In genomic region chr5:124806026-124806856, GRCh38 we compare ENCODE assay signal across 9 cellular contexts. TPM values are rescaled to one million over a fixed set of nuclear protein-coding genes. Genes with fewer than 3 reads are reported as not detected.
DNase-seq lines count a peak whose midpoint lies in the region; ATAC-seq and TF ChIP-seq lines count a peak whose summit lies in the region.
"Had no signal": no experiment of that assay in that cellular context is flagged by ENCODE, and none has a peak within 500 bp of the region (broad histone marks: within the 10 kb centered on the region; RNA-seq: fewer than 3 reads in every experiment).

No MANE protein-coding gene starts in this region.

- 41 to 45% (median 43%) methylated on average over 11 of the region's 11 CpGs for WGBS in adrenal gland, 4 donors
- 33% methylated on average over 11 of the region's 11 CpGs for WGBS in right cardiac atrium
- 28 to 56% methylated on average over 11 of the region's 11 CpGs for WGBS in sigmoid colon, 2 donors
- WGBS in esophagus muscularis mucosa, result 48% methylated on average over 11 of the region's 11 CpGs

- H3K36me3 ChIP-seq in adrenal gland (replicated peaks in 1 of 2) (no peaks in the 10 kb centered on the region), sigmoid colon (no peaks in the 10 kb centered on the region), esophagus muscularis mucosa (no peaks in the 10 kb centered on the region)

- H3K9me3 ChIP-seq in adrenal gland (replicated peaks in 1 of 3) (no peaks in the 10 kb centered on the region), right cardiac atrium (ENCODE audit: control insufficient read depth, low read length) (no peaks in the 10 kb centered on the region), sigmoid colon (no peaks in the 10 kb centered on the region), esophagus muscularis mucosa (no peaks in the 10 kb centered on the region)
- H3K9me3 ChIP-seq: A549 had no signal

- peak overlapping the region in 1 of 5 donors; percentile 32 for H3K27ac ChIP-seq in adrenal gland
- no peak overlapping the region for H3K27ac ChIP-seq in right cardiac atrium (ENCODE audit: low read length)
- no peak overlapping the region for H3K27ac ChIP-seq in sigmoid colon
- peak overlapping the region in 1 of 4 donors; percentile 19 for H3K27ac ChIP-seq in esophagus muscularis mucosa (replicated peaks in 1 of 4)
- H3K27ac ChIP-seq: A549 had no signal

- H3K4me3 ChIP-seq in adrenal gland (no peak overlapping the region), right cardiac atrium (ENCODE audit: low read length) (no peak overlapping the region), sigmoid colon (no peak overlapping the region), esophagus muscularis mucosa (no peak overlapping the region)
- H3K4me3 ChIP-seq: A549 had no signal

- TF ChIP-seq CTCF in adrenal gland (IDR thresholded peaks at IDR 0.05), result no peak
- TF ChIP-seq CTCF in sigmoid colon (IDR thresholded peaks at IDR 0.05), result no peak
- no peak for TF ChIP-seq CTCF in esophagus muscularis mucosa (IDR thresholded peaks at IDR 0.05)

- TF ChIP-seq POLR2A in adrenal gland (IDR thresholded peaks at IDR 0.05) (no peak), sigmoid colon (IDR thresholded peaks at IDR 0.05) (no peak), esophagus muscularis mucosa (IDR thresholded peaks at IDR 0.05; ENCODE audit: low read depth) (no peak)

- H3K27me3 ChIP-seq in adrenal gland (no peaks in the 10 kb centered on the region), right cardiac atrium (ENCODE audit: control insufficient read depth, insufficient read depth) (no peaks in the 10 kb centered on the region), sigmoid colon (no peaks in the 10 kb centered on the region), esophagus muscularis mucosa (no peaks in the 10 kb centered on the region)

- TF ChIP-seq EP300 in sigmoid colon (IDR thresholded peaks at IDR 0.05), result no peak
- no peak for TF ChIP-seq EP300 in esophagus muscularis mucosa (IDR thresholded peaks at IDR 0.05)

- H3K4me1 ChIP-seq in adrenal gland (replicated peaks in 1 of 2) (peaks cover 7 to 13% of the 10 kb centered on the region in 2 donors), right cardiac atrium (ENCODE audit: control insufficient read depth, insufficient read depth, low read length) (peaks cover 1% of the 10 kb centered on the region), sigmoid colon (peaks cover 0 to 11% (median 4%) of the 10 kb centered on the region in 4 donors), esophagus muscularis mucosa (peaks cover 8 to 14% (median 9%) of the 10 kb centered on the region in 4 donors)

- DNase-seq in ACHN, result peak; percentile 77
- DNase-seq in NCI-H146 treated with DMSO at 0.1 percent for 48 hours (lab: John Stamatoyannopoulos, UW; ENCODE audit: unreplicated experiment), result peak; percentile 91
- peak; percentile 81 to 95 (median 91) for DNase-seq in adrenal gland
- DNase-seq in right cardiac atrium, result peak; percentile 80 to 90 (median 84)
- peak; percentile 90 for DNase-seq in sigmoid colon
- no peak for DNase-seq in esophagus muscularis mucosa (ENCODE audit: extremely low spot score)

- in situ Hi-C loops in ACHN (cut with HindIII; ENCODE audit: low pct_ligation_motif_present, low pct_unique_long_range_greater_than_20kb, low sequenced_read_pairs), result no loop called here

- intact Hi-C loops in adrenal gland (cut with DNase I) (no loop called here), right cardiac atrium (cut with DNase I) (no loop called here), sigmoid colon (cut with DNase I) (loop anchor here (5.0 kb wide), 1 partner anchor 256 kb away; no protein-coding TSS in a partner anchor), esophagus muscularis mucosa (cut with DNase I) (no loop called here)

- ATAC-seq in right cardiac atrium, result peak; percentile 80 to 89
- ATAC-seq in GM19467 (IDR thresholded peaks at IDR 0.05; ENCODE audit: unreplicated experiment), result no peak
- ATAC-seq in GM18907 (IDR thresholded peaks at IDR 0.05; ENCODE audit: unreplicated experiment), result no peak

RNA-seq across cellular contexts. Expression of gene ZNF608, which starts 59.8 kb away (rescaled TPM):
- total RNA-seq in adrenal gland (10 to 100 TPM; 15.5 to 55.0 (median 29.1) TPM), right cardiac atrium (10 to 100 TPM; 31.1 to 43.7 (median 41.2) TPM), sigmoid colon (10 to 100 TPM; 17.9 to 30.7 (median 24.0) TPM), esophagus muscularis mucosa (10 to 100 TPM; 26.6 to 33.4 (median 29.5) TPM)
- polyA plus RNA-seq in adrenal gland (10 to 100 TPM; 14.4 to 30.3 (median 16.7) TPM), right cardiac atrium (16.4 TPM), sigmoid colon (1 to 10 TPM; 5.1 to 9.4 (median 6.6) TPM)

Comparison
In these comparisons a context has a peak if more than half of its experiments do, and no peak if none do; other contexts are left out.
1. ATAC-seq: peak in right cardiac atrium (2 of 2); none in GM19467 (single experiment) and GM18907 (single experiment).